In the genomic region with DNA sequence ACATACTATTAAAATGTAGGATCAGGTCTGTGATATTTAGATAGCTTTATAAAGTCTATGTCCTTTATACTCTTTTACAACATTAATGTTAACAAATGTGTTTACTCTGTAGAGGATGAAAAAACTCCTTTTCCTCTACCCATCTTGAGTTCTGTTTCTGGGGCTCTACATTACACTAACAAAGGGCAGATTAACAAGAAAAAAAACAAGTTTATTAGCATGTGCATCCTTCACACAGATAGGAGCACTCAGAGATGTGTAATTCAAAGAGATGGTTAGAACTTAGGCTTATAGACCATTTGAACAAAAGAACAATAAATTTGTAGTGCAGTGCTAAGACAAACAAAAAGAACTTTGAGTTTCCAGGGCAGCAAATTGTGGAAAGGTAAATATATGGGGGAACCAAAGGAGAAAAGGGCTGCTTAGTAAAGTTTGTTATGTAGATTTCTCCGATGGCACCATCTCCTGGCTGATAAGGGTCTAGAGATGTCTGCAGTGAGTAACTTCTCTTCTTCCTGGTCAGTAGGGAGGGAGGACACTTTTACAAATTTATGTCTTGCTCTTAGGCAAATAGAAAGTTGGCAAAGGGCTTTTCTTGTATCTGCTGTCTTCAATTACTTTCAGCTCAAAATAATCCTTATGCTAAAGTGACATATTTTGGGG, we compare ENCODE assay signal across 22 cellular contexts.
DNase-seq lines count a peak whose midpoint lies in the region; ATAC-seq, FAIRE-seq and TF ChIP-seq lines count a peak whose summit lies in the region.
"Had no signal": no experiment of that assay in that cellular context is flagged by ENCODE, and none has a peak within 500 bp of the region (broad histone marks: within the 10 kb centered on the region; RNA-seq: fewer than 3 reads in every experiment).

No MANE protein-coding gene starts in this region.

- peaks cover 11% of the 10 kb centered on the region for H3K4me1 ChIP-seq in OCI-LY1 (ENCODE audit: insufficient read depth, low read length, severe bottlenecking)
- no peaks in the 10 kb centered on the region for H3K4me1 ChIP-seq in GM12878 (ENCODE audit: control insufficient read depth, insufficient read depth, low read length)
- no peaks in the 10 kb centered on the region for H3K4me1 ChIP-seq in stomach
- H3K4me1 ChIP-seq: BLaER1 treated with 17β-estradiol and CSF1 and Interleukin-3, amounts not matched to agents 10 nM and 100 nM; Caco-2 had no signal

- no peak overlapping the region for H3K4me3 ChIP-seq in OCI-LY1 (ENCODE audit: low read depth, low read length, poor library complexity, severe bottlenecking)
- no peak overlapping the region for H3K4me3 ChIP-seq in GM12878
- no peak overlapping the region for H3K4me3 ChIP-seq in stomach
- H3K4me3 ChIP-seq: BLaER1 treated with 17β-estradiol and CSF1 and Interleukin-3, amounts not matched to agents 10 nM and 100 nM; K562 had no signal

- no peak for TF ChIP-seq EP300 in GM12878 (IDR thresholded peaks at IDR 0.05; ENCODE audit: borderline replicate concordance in 1 of 2, control insufficient read depth in 1 of 2, low read depth in 2 of 2, low read length in 2 of 2)
- no peak for TF ChIP-seq EP300 in stomach (IDR thresholded peaks at IDR 0.05)

- BruUV-seq in GM12878 (replicated peaks; lab: Mats Ljungman, UMichigan) = no TSS peak

- H3F3A ChIP-seq in OCI-LY1 (ENCODE audit: insufficient read depth, low read length) = no peaks in the 10 kb centered on the region; the same call in 1 of the 2 replicates

- RAD21 ChIA-PET in GM12878 (lab: Charles Lee; ENCODE audit: unreplicated experiment) = no interaction called here

- in situ Hi-C loops in GM12878 (cut with MboI) = no loop called here

- H3K4me2 ChIP-seq in OCI-LY1 (ENCODE audit: low read length) = no peak overlapping the region
- H3K4me2 ChIP-seq in GM12878 (ENCODE audit: control insufficient read depth, insufficient read depth) = no peak overlapping the region
- H3K4me2 ChIP-seq: BLaER1 treated with 17β-estradiol and CSF1 and Interleukin-3, amounts not matched to agents 10 nM and 100 nM had no signal

- POLR2A ChIA-PET in GM12878 (lab: Charles Lee) = no interaction called here

- H2AFZ ChIP-seq in OCI-LY1 (ENCODE audit: low read length) (peak overlapping the region; percentile 33; the same call in 1 of the 2 replicates), GM12878 (ENCODE audit: control insufficient read depth, low read depth, low read length) (no peak overlapping the region)

- H3K9ac ChIP-seq in OCI-LY1 (ENCODE audit: low read length) = no peak overlapping the region
- no peak overlapping the region for H3K9ac ChIP-seq in GM12878 (ENCODE audit: control insufficient read depth, insufficient read depth, low read length)
- H3K9ac ChIP-seq: BLaER1 treated with 17β-estradiol and CSF1 and Interleukin-3, amounts not matched to agents 10 nM and 100 nM had no signal

- intact Hi-C loops in GM12878 (cut with micrococcal nuclease; ENCODE audit: unreplicated experiment) (no loop called here), stomach (cut with DNase I; ENCODE audit: low total_unique reads) (no loop called here)

- H3K9me2 ChIP-seq in OCI-LY1 (ENCODE audit: low read depth, low read length) = no peaks in the 10 kb centered on the region

- DNase-seq in NCI-H146 (lab: John Stamatoyannopoulos, UW) = peak; percentile 8
- DNase-seq in NCI-H146 treated with DMSO at 0.1 percent for 48 hours (lab: John Stamatoyannopoulos, UW; ENCODE audit: unreplicated experiment) = no peak
- DNase-seq in GM12878 (ENCODE audit: low read depth, low spot score) = no peak
- DNase-seq in NK-92 (lab: John Stamatoyannopoulos, UW; ENCODE audit: unreplicated experiment) = no peak
- no peak for DNase-seq in stomach
- DNase-seq: 8988T; Caco-2; CD4-positive, alpha-beta memory T cell; DMS 273 treated with DMSO at 0.1 percent for 48 hours; GOT3; MM.1S; NCI-H1048; NCI-H1436; NCI-H2029; NCI-H2171 treated with DMSO at 0.1 percent for 48 hours; NCI-H524 treated with DMSO at 0.1 percent for 48 hours; Right ventricle myocardium superior had no signal

- 25% methylated on average over 1 of the region's 1 CpG for WGBS in GM12878 (ENCODE audit: insufficient coverage, insufficient replicate concordance, low lambda C conversion rate, missing lambda C conversion rate)
- 28 to 52% (median 35%) methylated on average over 1 of the region's 1 CpG for WGBS in stomach, 5 donors

- peak; percentile 14; the same call in 1 of the 2 replicates for TF ChIP-seq RAD21 in GM12878 (IDR thresholded peaks at IDR 0.05; ENCODE audit: insufficient read depth, low read depth, low read length)

- no peak for TF ChIP-seq POLR2A in GM12878 (IDR thresholded peaks at IDR 0.05; ENCODE audit: low read depth, low read length)
- TF ChIP-seq POLR2A in stomach (IDR thresholded peaks at IDR 0.05) = no peak

- peak; percentile 34; the same call in 1 of the 2 replicates for TF ChIP-seq CTCF in OCI-LY1 (IDR thresholded peaks at IDR 0.05; ENCODE audit: low read length)
- TF ChIP-seq CTCF in GM12878 (IDR thresholded peaks at IDR 0.05 in 2 of 3, conservative IDR thresholded peaks at IDR 0.05 in 1 of 3; ENCODE audit: control insufficient read depth in 2 of 3, extremely low read depth in 1 of 3, insufficient read depth in 1 of 3, low read depth in 3 of 3, low read length in 3 of 3) = no peak; a peak in 1 of 6 replicates
- no peak for TF ChIP-seq CTCF in stomach (IDR thresholded peaks at IDR 0.05)

- H3K9me3 ChIP-seq in OCI-LY1 (ENCODE audit: low read length) (0 out of 2 replicates have a peak, but pooled peaks cover 6% of the 10 kb centered on the region), GM12878 (replicated peaks; ENCODE audit: control insufficient read depth, insufficient read depth, low read length) (no peaks in the 10 kb centered on the region), stomach (peaks cover 0 to 7% (median 0%) of the 10 kb centered on the region in 4 donors)
- H3K9me3 ChIP-seq: BLaER1 treated with 17β-estradiol and CSF1 and Interleukin-3, amounts not matched to agents 10 nM and 100 nM; Caco-2 had no signal

- H3K36me3 ChIP-seq in OCI-LY1 (ENCODE audit: insufficient read depth, low read length) (no peaks in the 10 kb centered on the region), GM12878 (ENCODE audit: control insufficient read depth in 2 of 2, insufficient read depth in 2 of 2, low read length in 1 of 2) (no peaks in the 10 kb centered on the region), stomach (no peaks in the 10 kb centered on the region)
- H3K36me3 ChIP-seq: BLaER1 treated with 17β-estradiol and CSF1 and Interleukin-3, amounts not matched to agents 10 nM and 100 nM had no signal

- ATAC-seq in GM12878 (no peak), SK-N-SH treated with all-trans-retinoic acid at 6 μM for 48 hours (no peak)
- ATAC-seq: K562 had no signal

- no peaks in the 10 kb centered on the region for H3K27me3 ChIP-seq in OCI-LY1 (ENCODE audit: insufficient read depth, low read length)
- H3K27me3 ChIP-seq in GM12878 (replicated peaks in 1 of 2; ENCODE audit: control insufficient read depth in 2 of 2, insufficient read depth in 2 of 2, low read length in 1 of 2) = no peaks in the 10 kb centered on the region
- H3K27me3 ChIP-seq in stomach = no peaks in the 10 kb centered on the region
- H3K27me3 ChIP-seq: BLaER1 treated with 17β-estradiol and CSF1 and Interleukin-3, amounts not matched to agents 10 nM and 100 nM had no signal

- H3K27ac ChIP-seq in OCI-LY1 (ENCODE audit: low read depth, low read length, poor library complexity, severe bottlenecking) (no peak overlapping the region), GM12878 (ENCODE audit: control insufficient read depth, insufficient read depth) (no peak overlapping the region), stomach (no peak overlapping the region)
- H3K27ac ChIP-seq: BLaER1 treated with 17β-estradiol and CSF1 and Interleukin-3, amounts not matched to agents 10 nM and 100 nM had no signal

- CTCF ChIA-PET in GM12878 (lab: Yijun Ruan, JAX) = interaction anchor here (1.5 kb wide), 1 partner anchor 11 kb away, joined by 3 read pairs; no protein-coding TSS in a partner anchor

- H4K20me1 ChIP-seq in OCI-LY1 (ENCODE audit: insufficient read depth, low read length) (no peaks in the 10 kb centered on the region), GM12878 (ENCODE audit: control insufficient read depth, insufficient read depth) (no peaks in the 10 kb centered on the region)
- H4K20me1 ChIP-seq: BLaER1 treated with 17β-estradiol and CSF1 and Interleukin-3, amounts not matched to agents 10 nM and 100 nM had no signal

- FAIRE-seq in GM12878 (lab: Jason Lieb, UNC) = no peak
- FAIRE-seq: GM12892, K562 had no signal

- H3K79me2 ChIP-seq in OCI-LY1 (ENCODE audit: insufficient read depth, low read length) = no peaks in the 10 kb centered on the region
- H3K79me2 ChIP-seq in GM12878 (ENCODE audit: control insufficient read depth, insufficient read depth, low read length) = no peaks in the 10 kb centered on the region

- SMC1A ChIA-PET in GM12878 (lab: Charles Lee; ENCODE audit: uncharacterized antibody, unreplicated experiment) = interaction anchor here (0.6 kb wide), 1 partner anchor 269 kb away, joined by 3 read pairs; no protein-coding TSS in a partner anchor

TF ChIP-seq in GM12878, 131 proteins besides CTCF, POLR2A, EP300 and RAD21 (continues in another document):
- no peak for TF ChIP-seq SPI1 (IDR thresholded peaks at IDR 0.05; ENCODE audit: borderline replicate concordance, insufficient read depth, low read depth, low read length)
- TF ChIP-seq, protein P1, sequence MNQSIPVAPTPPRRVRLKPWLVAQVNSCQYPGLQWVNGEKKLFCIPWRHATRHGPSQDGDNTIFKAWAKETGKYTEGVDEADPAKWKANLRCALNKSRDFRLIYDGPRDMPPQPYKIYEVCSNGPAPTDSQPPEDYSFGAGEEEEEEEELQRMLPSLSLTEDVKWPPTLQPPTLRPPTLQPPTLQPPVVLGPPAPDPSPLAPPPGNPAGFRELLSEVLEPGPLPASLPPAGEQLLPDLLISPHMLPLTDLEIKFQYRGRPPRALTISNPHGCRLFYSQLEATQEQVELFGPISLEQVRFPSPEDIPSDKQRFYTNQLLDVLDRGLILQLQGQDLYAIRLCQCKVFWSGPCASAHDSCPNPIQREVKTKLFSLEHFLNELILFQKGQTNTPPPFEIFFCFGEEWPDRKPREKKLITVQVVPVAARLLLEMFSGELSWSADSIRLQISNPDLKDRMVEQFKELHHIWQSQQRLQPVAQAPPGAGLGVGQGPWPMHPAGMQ (IDR thresholded peaks at IDR 0.05; ENCODE audit: borderline replicate concordance) = no peak

TF ChIP-seq in SK-N-SH treated with all-trans-retinoic acid at 6 μM for 48 hours, 23 proteins besides CTCF, POLR2A, EP300 and RAD21 (continues in another document):
- TF ChIP-seq PPARA (CRISPR knock-in tag; IDR thresholded peaks at IDR 0.05; ENCODE audit: borderline replicate concordance) = no peak
